Comparison of ENCODE assay signal across 4 cellular contexts in the genomic region with DNA sequence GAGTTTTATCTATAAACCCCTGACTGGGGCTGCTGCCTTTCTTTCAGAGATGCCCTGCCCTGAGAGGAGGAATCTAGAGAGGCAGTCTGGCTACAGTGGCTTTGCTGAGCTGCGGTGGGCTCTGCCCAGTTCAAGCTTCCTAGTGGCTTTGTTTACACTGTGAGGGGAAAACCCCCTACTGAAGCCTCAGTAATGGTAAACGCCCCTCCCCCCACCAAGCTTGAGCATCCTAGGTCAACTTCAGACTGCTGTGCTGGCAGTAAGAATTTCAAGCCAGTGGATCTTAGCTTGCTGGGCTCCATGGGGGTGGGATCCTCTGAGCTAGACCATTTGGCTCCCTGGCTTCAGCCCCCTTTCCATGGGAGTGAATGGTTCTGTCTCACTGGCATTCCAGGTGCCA. TPM values are rescaled to one million over a fixed set of nuclear protein-coding genes. Genes with fewer than 3 reads are reported as not detected.
"Had no signal": no experiment of that assay in that cellular context is flagged by ENCODE, and none has a peak within 500 bp of the region (broad histone marks: within the 10 kb centered on the region; RNA-seq: fewer than 3 reads in every experiment).

No MANE protein-coding gene starts in this region.

RNA-seq across cellular contexts. Expression of a gene that starts 44.1 kb away (rescaled TPM):
- total RNA-seq: HepG2, HT1080, K562 had no signal
- polyA plus RNA-seq: HepG2, IgD-negative memory B cell had no signal
